9 cellular contexts compared by ENCODE assay signal in genomic region chr2:240136671-240137292, GRCh38. TPM values are rescaled to one million over a fixed set of nuclear protein-coding genes. Genes with fewer than 3 reads are reported as not detected.
DNase-seq lines count a peak whose midpoint lies in the region; ATAC-seq and TF ChIP-seq lines count a peak whose summit lies in the region.
"Had no signal": no experiment of that assay in that cellular context is flagged by ENCODE, and none has a peak within 500 bp of the region (broad histone marks: within the 10 kb centered on the region; RNA-seq: fewer than 3 reads in every experiment).

No MANE protein-coding gene starts in this region.

- no peaks in the 10 kb centered on the region for H3K9me3 Mint-ChIP-seq in activated T-helper 2 cell treated with anti-CD3 and anti-CD28 coated beads, Interferon-gamma antibody, Interleukin-2, Interleukin-4, amounts not matched to agents 10 μg/mL and 5 μg/mL and 100 μg/mL, durations not matched to agents 14 hours and 24 hours and 36 hours

- H3K4me1 ChIP-seq in smooth muscle cell (ENCODE audit: low read depth), result peaks cover 13% of the 10 kb centered on the region

- no peaks in the 10 kb centered on the region for H3F3A ChIP-seq in smooth muscle cell (ENCODE audit: low read depth)

- H3K4me3 Mint-ChIP-seq in activated T-helper 2 cell treated with anti-CD3 and anti-CD28 coated beads, Interferon-gamma antibody, Interleukin-2, Interleukin-4, amounts not matched to agents 10 μg/mL and 5 μg/mL and 100 μg/mL, durations not matched to agents 14 hours and 24 hours and 36 hours (ENCODE audit: low read depth), result peak overlapping the region; percentile 96

- peak overlapping the region; percentile 100 for H2AFZ ChIP-seq in smooth muscle cell (ENCODE audit: low read depth)

- intact Hi-C loops in activated T-helper 2 cell treated with anti-CD3 and anti-CD28 coated beads, Interferon-gamma antibody, Interleukin-2, Interleukin-4, amounts not matched to agents 10 μg/mL and 5 μg/mL and 100 μg/mL, durations not matched to agents 14 hours and 24 hours and 36 hours (cut with micrococcal nuclease), result loop anchor here (10.0 kb wide), 1 partner anchor 112 kb away; the partner anchor contains the start of gene NDUFA10
- intact Hi-C loops in left ventricle myocardium superior (cut with micrococcal nuclease), result no loop called here

- H3K4me1 Mint-ChIP-seq in activated T-helper 2 cell treated with anti-CD3 and anti-CD28 coated beads, Interferon-gamma antibody, Interleukin-2, Interleukin-4, amounts not matched to agents 10 μg/mL and 5 μg/mL and 100 μg/mL, durations not matched to agents 14 hours and 24 hours and 36 hours (ENCODE audit: low read depth), result peaks cover 17% of the 10 kb centered on the region

- no peak overlapping the region for H3K27ac ChIP-seq in smooth muscle cell (ENCODE audit: low read depth)

- no peaks in the 10 kb centered on the region for H3K27me3 Mint-ChIP-seq in activated T-helper 2 cell treated with anti-CD3 and anti-CD28 coated beads, Interferon-gamma antibody, Interleukin-2, Interleukin-4, amounts not matched to agents 10 μg/mL and 5 μg/mL and 100 μg/mL, durations not matched to agents 14 hours and 24 hours and 36 hours (ENCODE audit: low read depth)

- peaks cover 13% of the 10 kb centered on the region for H4K20me1 ChIP-seq in smooth muscle cell (ENCODE audit: low read depth)

- H3K9ac ChIP-seq in smooth muscle cell (ENCODE audit: low read depth), result peak overlapping the region; percentile 81

- no peaks in the 10 kb centered on the region for H3K27me3 ChIP-seq in smooth muscle cell (ENCODE audit: low read depth)

- WGBS in smooth muscle cell (ENCODE audit: low lambda C conversion rate), result 59% methylated on average over 33 of the region's 36 CpGs

- no peak for DNase-seq in activated T-helper 2 cell treated with anti-CD3 and anti-CD28 coated beads, Interferon-gamma antibody, Interleukin-2, Interleukin-4, amounts not matched to agents 10 μg/mL and 5 μg/mL and 100 μg/mL, durations not matched to agents 14 hours and 24 hours and 36 hours (ENCODE audit: low spot score)
- DNase-seq in left ventricle myocardium superior, result no peak
- DNase-seq in smooth muscle cell (lab: John Stamatoyannopoulos, UW; ENCODE audit: unreplicated experiment), result no peak
- no peak for DNase-seq in kidney tubule cell (ENCODE audit: low spot score)
- no peak for DNase-seq in pons (ENCODE audit: low spot score)

- peaks cover 18% of the 10 kb centered on the region for H3K36me3 Mint-ChIP-seq in activated T-helper 2 cell treated with anti-CD3 and anti-CD28 coated beads, Interferon-gamma antibody, Interleukin-2, Interleukin-4, amounts not matched to agents 10 μg/mL and 5 μg/mL and 100 μg/mL, durations not matched to agents 14 hours and 24 hours and 36 hours (ENCODE audit: low read depth)

- no peak for TF ChIP-seq CTCF in smooth muscle cell (IDR thresholded peaks at IDR 0.05; ENCODE audit: borderline replicate concordance, insufficient read depth, poor library complexity, severe bottlenecking)

- ATAC-seq in GM19035 (IDR thresholded peaks at IDR 0.05; ENCODE audit: unreplicated experiment), result peak; percentile 16
- ATAC-seq in HG03095 (IDR thresholded peaks at IDR 0.05; ENCODE audit: unreplicated experiment), result peak; percentile 16
- ATAC-seq in left ventricle myocardium superior, result peak; percentile 25
- ATAC-seq in GM18519 (IDR thresholded peaks at IDR 0.05; ENCODE audit: low FRiP score, unreplicated experiment), result no peak

- H3K27ac Mint-ChIP-seq in activated T-helper 2 cell treated with anti-CD3 and anti-CD28 coated beads, Interferon-gamma antibody, Interleukin-2, Interleukin-4, amounts not matched to agents 10 μg/mL and 5 μg/mL and 100 μg/mL, durations not matched to agents 14 hours and 24 hours and 36 hours, result peak overlapping the region; percentile 14

- peaks cover 3% of the 10 kb centered on the region for H3K36me3 ChIP-seq in smooth muscle cell (ENCODE audit: low read depth)

- no peaks in the 10 kb centered on the region for H3K9me3 ChIP-seq in smooth muscle cell (replicated peaks; ENCODE audit: low read depth)

- H3K4me2 ChIP-seq in smooth muscle cell, result peak overlapping the region; percentile 92

- H3K79me2 ChIP-seq in smooth muscle cell (ENCODE audit: low read depth), result peaks cover 18% of the 10 kb centered on the region

- H3K4me3 ChIP-seq in smooth muscle cell, result peak overlapping the region; percentile 93

RNA-seq across cellular contexts. Expression of gene COPS9, which starts 0.7 kb away (rescaled TPM):
- total RNA-seq in activated T-helper 2 cell treated with anti-CD3 and anti-CD28 coated beads, Interferon-gamma antibody, Interleukin-2, Interleukin-4, amounts not matched to agents 10 μg/mL and 5 μg/mL and 100 μg/mL, durations not matched to agents 14 hours and 24 hours and 36 hours, result 112 and 114 TPM in 2 replicates
- total RNA-seq in left ventricle myocardium superior (204 TPM), smooth muscle cell (157 and 173 TPM in 2 replicates)
- 296 and 310 TPM in 2 replicates for polyA plus RNA-seq in smooth muscle cell

RNA-seq across cellular contexts. Expression of gene OTOS, which starts 3.7 kb away (rescaled TPM):
- total RNA-seq in activated T-helper 2 cell treated with anti-CD3 and anti-CD28 coated beads, Interferon-gamma antibody, Interleukin-2, Interleukin-4, amounts not matched to agents 10 μg/mL and 5 μg/mL and 100 μg/mL, durations not matched to agents 14 hours and 24 hours and 36 hours, result not detected in 2 replicates
- total RNA-seq in left ventricle myocardium superior (not detected), smooth muscle cell (not detected in 2 replicates)
- not detected in 2 replicates for polyA plus RNA-seq in smooth muscle cell
- total RNA-seq: activated CD8-positive, alpha-beta memory T cell treated with anti-CD3 and anti-CD28 coated beads for 36 hours had no signal
